ENCODE assay signal across 1 cellular context in genomic region chr2:178153878-178154277, GRCh38. TPM values are rescaled to one million over a fixed set of nuclear protein-coding genes. Genes with fewer than 3 reads are reported as not detected.
"Had no signal": no experiment of that assay in that cellular context is flagged by ENCODE, and none has a peak within 500 bp of the region (broad histone marks: within the 10 kb centered on the region; RNA-seq: fewer than 3 reads in every experiment).

No MANE protein-coding gene starts in this region.

RNA-seq across cellular contexts. Expression of gene OSBPL6, which starts 40.4 kb away (rescaled TPM):
- total RNA-seq: OCI-LY7 had no signal
